In genomic region chr16:49681449-49681848, GRCh38 we compare ENCODE assay signal across 30 cellular contexts.
"Had no signal": no experiment of that assay in that cellular context is flagged by ENCODE, and none has a peak within 500 bp of the region (broad histone marks: within the 10 kb centered on the region; RNA-seq: fewer than 3 reads in every experiment).

No MANE protein-coding gene starts in this region.

- H3K36me3 Mint-ChIP-seq: activated naive CD4-positive, alpha-beta T cell treated with anti-CD3 and anti-CD28 coated beads, Interleukin-2, amount 50 U/mL, for 24 hours; activated naive CD8-positive, alpha-beta T cell treated with anti-CD3 and anti-CD28 coated beads for 36 hours had no signal

- H3K27ac Mint-ChIP-seq: activated B cell treated with CpG ODN at 0.5 μM for 24 hours; activated CD8-positive, alpha-beta T cell treated with anti-CD3 and anti-CD28 coated beads for 36 hours; activated naive CD4-positive, alpha-beta T cell treated with anti-CD3 and anti-CD28 coated beads for 36 hours; activated naive CD4-positive, alpha-beta T cell treated with anti-CD3 and anti-CD28 coated beads, Interleukin-2, amount 50 U/mL, for 24 hours; activated naive CD8-positive, alpha-beta T cell treated with anti-CD3 and anti-CD28 coated beads for 36 hours; activated naive CD8-positive, alpha-beta T cell treated with anti-CD3 and anti-CD28 coated beads, Interleukin-2, amount 50 U/mL, for 24 hours; activated T-helper 17 cell treated with anti-CD3 and anti-CD28 coated beads, Interleukin-2, amount 50 U/mL, for 72 hours; endodermal cell; T-helper 17 cell; T-helper 2 cell treated with Interferon-gamma antibody and Interleukin-4, amounts not matched to agents 5 μg/mL and 100 μg/mL, for 36 hours had no signal

- H3K9me3 Mint-ChIP-seq: activated B cell treated with CpG ODN at 0.5 μM for 24 hours; activated CD8-positive, alpha-beta T cell treated with anti-CD3 and anti-CD28 coated beads for 36 hours; activated naive CD4-positive, alpha-beta T cell treated with anti-CD3 and anti-CD28 coated beads, Interleukin-2, amount 50 U/mL, for 24 hours; activated naive CD8-positive, alpha-beta T cell treated with anti-CD3 and anti-CD28 coated beads for 36 hours; activated naive CD8-positive, alpha-beta T cell treated with anti-CD3 and anti-CD28 coated beads, Interleukin-2, amount 50 U/mL, for 24 hours; activated T-cell treated with anti-CD3 and anti-CD28 coated beads, Interleukin-2, amount 50 U/mL, for 4 hours; activated T-helper 17 cell treated with anti-CD3 and anti-CD28 coated beads, Interleukin-2, amount 50 U/mL, for 72 hours; T-helper 2 cell treated with Interferon-gamma antibody and Interleukin-4, amounts not matched to agents 5 μg/mL and 100 μg/mL, for 36 hours had no signal

- DNase-seq: activated B cell treated with CpG ODN at 0.5 μM for 24 hours; activated CD4-positive, alpha-beta T cell treated with anti-CD3 and anti-CD28 coated beads for 48 hours; activated CD4-positive, alpha-beta T cell treated with anti-CD3 and anti-CD28 coated beads, Interleukin-2, amount 50 U/mL, for 1 hour; activated CD4-positive, alpha-beta T cell treated with anti-CD3 and anti-CD28 coated beads, Interleukin-2, amount 50 U/mL, for 48 hours; activated CD8-positive, alpha-beta memory T cell treated with anti-CD3 and anti-CD28 coated beads for 24 hours; activated CD8-positive, alpha-beta T cell treated with anti-CD3 and anti-CD28 coated beads for 36 hours; activated effector memory CD4-positive, alpha-beta T cell treated with Interleukin-2 at 50 U/mL for 16 hours; activated naive CD4-positive, alpha-beta T cell treated with anti-CD3 and anti-CD28 coated beads for 36 hours; activated naive CD8-positive, alpha-beta T cell treated with anti-CD3 and anti-CD28 coated beads for 36 hours; activated naive CD8-positive, alpha-beta T cell treated with anti-CD3 and anti-CD28 coated beads, Interleukin-2, amount 50 U/mL, for 24 hours; activated T-cell treated with anti-CD3 and anti-CD28 coated beads, Interleukin-2, amount 50 U/mL, for 4 hours; adrenal gland; amygdala; aorta; body of pancreas; central memory CD4-positive, alpha-beta T cell; cerebellar nuclear complex; colonic mucosa; effector memory CD4-positive, alpha-beta T cell; endodermal cell; erythroblast; foreskin keratinocyte; gastrocnemius medialis; heart right ventricle; SW 1271; T-helper 1 cell; T-helper 17 cell had no signal

- H3K27me3 Mint-ChIP-seq: activated CD8-positive, alpha-beta T cell treated with anti-CD3 and anti-CD28 coated beads for 36 hours; activated naive CD8-positive, alpha-beta T cell treated with anti-CD3 and anti-CD28 coated beads for 36 hours had no signal

- H3K4me1 Mint-ChIP-seq: activated B cell treated with CpG ODN at 0.5 μM for 24 hours; activated naive CD4-positive, alpha-beta T cell treated with anti-CD3 and anti-CD28 coated beads, Interleukin-2, amount 50 U/mL, for 24 hours; activated naive CD8-positive, alpha-beta T cell treated with anti-CD3 and anti-CD28 coated beads for 36 hours; activated naive CD8-positive, alpha-beta T cell treated with anti-CD3 and anti-CD28 coated beads, Interleukin-2, amount 50 U/mL, for 24 hours; activated T-helper 17 cell treated with anti-CD3 and anti-CD28 coated beads, Interleukin-2, amount 50 U/mL, for 72 hours; endodermal cell; T-helper 17 cell had no signal

- H3K4me3 Mint-ChIP-seq: activated B cell treated with CpG ODN at 0.5 μM for 24 hours; activated CD8-positive, alpha-beta T cell treated with anti-CD3 and anti-CD28 coated beads for 36 hours; activated naive CD4-positive, alpha-beta T cell treated with anti-CD3 and anti-CD28 coated beads for 36 hours; activated naive CD4-positive, alpha-beta T cell treated with anti-CD3 and anti-CD28 coated beads, Interleukin-2, amount 50 U/mL, for 24 hours; activated naive CD8-positive, alpha-beta T cell treated with anti-CD3 and anti-CD28 coated beads for 36 hours; activated naive CD8-positive, alpha-beta T cell treated with anti-CD3 and anti-CD28 coated beads, Interleukin-2, amount 50 U/mL, for 24 hours; activated T-cell treated with anti-CD3 and anti-CD28 coated beads, Interleukin-2, amount 50 U/mL, for 4 hours; activated T-helper 17 cell treated with anti-CD3 and anti-CD28 coated beads, Interleukin-2, amount 50 U/mL, for 72 hours; endodermal cell; T-helper 17 cell; T-helper 2 cell treated with Interferon-gamma antibody and Interleukin-4, amounts not matched to agents 5 μg/mL and 100 μg/mL, for 36 hours had no signal
